1 cellular context compared by ENCODE assay signal in the genomic region with DNA sequence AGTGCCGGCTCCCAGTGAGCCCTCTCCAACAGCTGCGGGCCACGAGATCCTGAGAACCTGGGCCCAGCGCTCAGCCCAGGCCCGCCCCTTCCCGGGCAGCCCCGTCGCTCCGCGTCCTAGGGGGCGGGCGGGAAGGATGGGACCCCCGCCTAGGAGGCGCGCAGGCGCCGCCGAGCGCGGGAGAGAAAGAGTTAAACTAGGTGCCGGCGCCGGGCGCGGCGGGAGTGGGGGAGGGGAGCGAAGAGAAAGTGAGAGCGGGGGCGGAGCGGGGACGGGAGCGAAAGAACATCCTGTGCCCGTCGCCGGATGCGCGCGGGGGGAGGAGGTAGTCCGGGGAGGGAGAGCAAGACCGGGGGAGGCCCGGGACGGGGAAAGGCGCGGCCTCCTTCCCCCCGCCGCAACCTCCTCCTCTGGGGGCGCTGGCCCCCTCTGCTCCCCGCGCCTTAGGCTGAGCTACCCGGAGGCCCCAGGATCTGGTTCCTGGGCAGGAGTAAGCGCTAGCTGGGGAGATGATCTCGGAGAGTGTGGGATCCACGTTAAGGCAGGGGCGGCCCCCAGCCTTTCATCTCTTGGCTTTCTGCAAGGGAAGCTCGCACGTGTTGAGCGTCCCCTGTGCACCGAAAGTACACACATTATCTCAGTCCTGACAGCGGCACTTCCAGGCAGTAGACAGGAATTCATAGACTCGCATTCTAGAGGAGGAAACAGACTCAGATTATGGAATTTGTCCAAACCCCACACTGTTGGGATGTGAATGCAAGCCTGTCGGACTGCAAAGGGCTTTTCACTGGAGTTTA.
A peak's percentile ranks its signal among the peaks of the same experiment; 100 is the strongest.
TF ChIP-seq lines count a peak whose summit lies in the region.

No MANE protein-coding gene starts in this region.

TF ChIP-seq in K562, 482 proteins besides CTCF, POLR2A, EP300 and RAD21 (continued from another document and continues in another):
- TF ChIP-seq, protein P1, sequence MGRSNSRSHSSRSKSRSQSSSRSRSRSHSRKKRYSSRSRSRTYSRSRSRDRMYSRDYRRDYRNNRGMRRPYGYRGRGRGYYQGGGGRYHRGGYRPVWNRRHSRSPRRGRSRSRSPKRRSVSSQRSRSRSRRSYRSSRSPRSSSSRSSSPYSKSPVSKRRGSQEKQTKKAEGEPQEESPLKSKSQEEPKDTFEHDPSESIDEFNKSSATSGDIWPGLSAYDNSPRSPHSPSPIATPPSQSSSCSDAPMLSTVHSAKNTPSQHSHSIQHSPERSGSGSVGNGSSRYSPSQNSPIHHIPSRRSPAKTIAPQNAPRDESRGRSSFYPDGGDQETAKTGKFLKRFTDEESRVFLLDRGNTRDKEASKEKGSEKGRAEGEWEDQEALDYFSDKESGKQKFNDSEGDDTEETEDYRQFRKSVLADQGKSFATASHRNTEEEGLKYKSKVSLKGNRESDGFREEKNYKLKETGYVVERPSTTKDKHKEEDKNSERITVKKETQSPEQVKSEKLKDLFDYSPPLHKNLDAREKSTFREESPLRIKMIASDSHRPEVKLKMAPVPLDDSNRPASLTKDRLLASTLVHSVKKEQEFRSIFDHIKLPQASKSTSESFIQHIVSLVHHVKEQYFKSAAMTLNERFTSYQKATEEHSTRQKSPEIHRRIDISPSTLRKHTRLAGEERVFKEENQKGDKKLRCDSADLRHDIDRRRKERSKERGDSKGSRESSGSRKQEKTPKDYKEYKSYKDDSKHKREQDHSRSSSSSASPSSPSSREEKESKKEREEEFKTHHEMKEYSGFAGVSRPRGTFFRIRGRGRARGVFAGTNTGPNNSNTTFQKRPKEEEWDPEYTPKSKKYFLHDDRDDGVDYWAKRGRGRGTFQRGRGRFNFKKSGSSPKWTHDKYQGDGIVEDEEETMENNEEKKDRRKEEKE (IDR thresholded peaks at IDR 0.05; ENCODE audit: borderline replicate concordance in 1 of 2, control insufficient read depth in 1 of 2, low read depth in 2 of 2, low read length in 1 of 2) = 0 out of 4 replicates have a peak, but pooled peaks of 1 of the 2 experiments have one; percentile 50
- no peak for TF ChIP-seq ZNF282 (CRISPR knock-in tag; IDR thresholded peaks at IDR 0.05)
- TF ChIP-seq, protein P2, sequence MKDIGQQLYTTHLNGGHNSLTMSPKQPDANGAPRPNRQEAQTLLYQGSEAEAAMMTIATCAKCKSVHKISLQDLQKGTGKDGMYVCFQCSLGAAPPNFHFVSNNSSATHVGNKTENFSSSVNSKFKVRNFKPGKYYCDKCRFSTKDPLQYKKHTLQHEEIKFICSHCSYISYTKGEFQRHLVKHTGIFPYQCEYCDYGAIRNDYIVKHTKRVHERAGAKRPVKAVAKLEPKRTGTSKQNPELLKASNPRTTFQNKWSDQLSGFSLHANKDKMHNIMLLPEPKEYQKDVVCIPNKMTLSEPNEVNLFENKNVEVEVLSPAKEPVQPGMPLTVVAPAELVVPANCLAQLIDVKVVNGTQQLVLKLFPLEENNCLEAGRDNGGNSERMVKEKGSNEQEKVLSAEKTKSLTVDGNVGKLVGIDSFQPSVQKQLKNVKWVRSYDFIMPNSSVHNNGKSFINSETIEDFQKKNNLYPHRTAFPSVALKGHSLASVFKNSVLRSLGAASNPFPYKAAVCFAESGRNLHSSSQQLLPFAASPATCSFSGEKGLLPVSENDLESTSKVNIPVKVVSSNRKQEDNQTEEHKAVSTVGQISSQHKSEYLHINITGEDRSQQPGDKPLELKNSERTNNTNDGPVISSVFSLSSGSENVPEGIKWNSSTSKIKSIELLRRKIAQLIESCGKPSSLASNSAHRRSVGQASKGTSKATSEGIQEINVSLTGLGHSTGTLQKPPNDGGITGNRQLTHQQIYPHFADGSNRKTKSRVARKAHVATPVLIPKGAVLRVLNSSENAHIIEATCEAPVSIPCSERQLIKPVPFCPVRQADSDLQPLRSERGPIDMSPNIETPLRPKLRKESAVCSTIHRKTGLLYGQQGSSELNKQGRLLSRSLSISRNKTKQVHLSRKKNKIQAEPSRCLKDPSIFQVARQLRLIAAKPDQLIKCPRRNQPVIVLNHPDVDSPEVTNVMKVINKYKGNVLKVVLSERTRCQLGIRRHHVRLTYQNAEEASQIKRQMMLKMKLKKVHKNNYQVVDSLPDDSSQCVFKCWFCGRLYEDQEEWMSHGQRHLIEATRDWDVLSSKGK (CRISPR knock-in tag; IDR thresholded peaks at IDR 0.05) = no peak
- peak; percentile 69 to 79 for TF ChIP-seq TRIM24 (IDR thresholded peaks at IDR 0.05)
- TF ChIP-seq, protein P3, sequence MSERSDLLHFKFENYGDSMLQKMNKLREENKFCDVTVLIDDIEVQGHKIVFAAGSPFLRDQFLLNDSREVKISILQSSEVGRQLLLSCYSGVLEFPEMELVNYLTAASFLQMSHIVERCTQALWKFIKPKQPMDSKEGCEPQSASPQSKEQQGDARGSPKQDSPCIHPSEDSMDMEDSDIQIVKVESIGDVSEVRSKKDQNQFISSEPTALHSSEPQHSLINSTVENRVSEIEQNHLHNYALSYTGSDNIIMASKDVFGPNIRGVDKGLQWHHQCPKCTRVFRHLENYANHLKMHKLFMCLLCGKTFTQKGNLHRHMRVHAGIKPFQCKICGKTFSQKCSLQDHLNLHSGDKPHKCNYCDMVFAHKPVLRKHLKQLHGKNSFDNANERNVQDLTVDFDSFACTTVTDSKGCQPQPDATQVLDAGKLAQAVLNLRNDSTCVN (CRISPR knock-in tag; IDR thresholded peaks at IDR 0.05) = no peak
- TF ChIP-seq RBM14 (IDR thresholded peaks at IDR 0.05; ENCODE audit: borderline replicate concordance, insufficient read depth, low read depth, low read length) = 0 out of 2 replicates have a peak, but pooled peaks have one; percentile 81
- peak; percentile 90 to 96 for TF ChIP-seq MAZ (CRISPR knock-in tag; conservative IDR thresholded peaks at IDR 0.05 in 1 of 2, IDR thresholded peaks at IDR 0.05 in 1 of 2)
- TF ChIP-seq, protein P4, sequence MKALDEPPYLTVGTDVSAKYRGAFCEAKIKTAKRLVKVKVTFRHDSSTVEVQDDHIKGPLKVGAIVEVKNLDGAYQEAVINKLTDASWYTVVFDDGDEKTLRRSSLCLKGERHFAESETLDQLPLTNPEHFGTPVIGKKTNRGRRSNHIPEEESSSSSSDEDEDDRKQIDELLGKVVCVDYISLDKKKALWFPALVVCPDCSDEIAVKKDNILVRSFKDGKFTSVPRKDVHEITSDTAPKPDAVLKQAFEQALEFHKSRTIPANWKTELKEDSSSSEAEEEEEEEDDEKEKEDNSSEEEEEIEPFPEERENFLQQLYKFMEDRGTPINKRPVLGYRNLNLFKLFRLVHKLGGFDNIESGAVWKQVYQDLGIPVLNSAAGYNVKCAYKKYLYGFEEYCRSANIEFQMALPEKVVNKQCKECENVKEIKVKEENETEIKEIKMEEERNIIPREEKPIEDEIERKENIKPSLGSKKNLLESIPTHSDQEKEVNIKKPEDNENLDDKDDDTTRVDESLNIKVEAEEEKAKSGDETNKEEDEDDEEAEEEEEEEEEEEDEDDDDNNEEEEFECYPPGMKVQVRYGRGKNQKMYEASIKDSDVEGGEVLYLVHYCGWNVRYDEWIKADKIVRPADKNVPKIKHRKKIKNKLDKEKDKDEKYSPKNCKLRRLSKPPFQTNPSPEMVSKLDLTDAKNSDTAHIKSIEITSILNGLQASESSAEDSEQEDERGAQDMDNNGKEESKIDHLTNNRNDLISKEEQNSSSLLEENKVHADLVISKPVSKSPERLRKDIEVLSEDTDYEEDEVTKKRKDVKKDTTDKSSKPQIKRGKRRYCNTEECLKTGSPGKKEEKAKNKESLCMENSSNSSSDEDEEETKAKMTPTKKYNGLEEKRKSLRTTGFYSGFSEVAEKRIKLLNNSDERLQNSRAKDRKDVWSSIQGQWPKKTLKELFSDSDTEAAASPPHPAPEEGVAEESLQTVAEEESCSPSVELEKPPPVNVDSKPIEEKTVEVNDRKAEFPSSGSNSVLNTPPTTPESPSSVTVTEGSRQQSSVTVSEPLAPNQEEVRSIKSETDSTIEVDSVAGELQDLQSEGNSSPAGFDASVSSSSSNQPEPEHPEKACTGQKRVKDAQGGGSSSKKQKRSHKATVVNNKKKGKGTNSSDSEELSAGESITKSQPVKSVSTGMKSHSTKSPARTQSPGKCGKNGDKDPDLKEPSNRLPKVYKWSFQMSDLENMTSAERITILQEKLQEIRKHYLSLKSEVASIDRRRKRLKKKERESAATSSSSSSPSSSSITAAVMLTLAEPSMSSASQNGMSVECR (CRISPR knock-in tag; IDR thresholded peaks at IDR 0.05) = peak; percentile 84
- TF ChIP-seq ZNF699 (CRISPR knock-in tag; IDR thresholded peaks at IDR 0.05; ENCODE audit: insufficient replicate concordance) = no peak
- no peak for TF ChIP-seq ESRRB (CRISPR knock-in tag; IDR thresholded peaks at IDR 0.05; ENCODE audit: borderline replicate concordance)
- TF ChIP-seq POLR2H (tag; IDR thresholded peaks at IDR 0.05; ENCODE audit: low read depth) = no peak
- TF ChIP-seq ZNF24 (IDR thresholded peaks at IDR 0.05) = no peak
- TF ChIP-seq, protein P5, sequence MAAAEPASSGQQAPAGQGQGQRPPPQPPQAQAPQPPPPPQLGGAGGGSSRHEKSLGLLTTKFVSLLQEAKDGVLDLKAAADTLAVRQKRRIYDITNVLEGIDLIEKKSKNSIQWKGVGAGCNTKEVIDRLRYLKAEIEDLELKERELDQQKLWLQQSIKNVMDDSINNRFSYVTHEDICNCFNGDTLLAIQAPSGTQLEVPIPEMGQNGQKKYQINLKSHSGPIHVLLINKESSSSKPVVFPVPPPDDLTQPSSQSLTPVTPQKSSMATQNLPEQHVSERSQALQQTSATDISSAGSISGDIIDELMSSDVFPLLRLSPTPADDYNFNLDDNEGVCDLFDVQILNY (CRISPR knock-in tag; IDR thresholded peaks at IDR 0.05) = no peak
- no peak for TF ChIP-seq ZNF121 (CRISPR knock-in tag; conservative IDR thresholded peaks at IDR 0.05)
- no peak for TF ChIP-seq CSDE1 (IDR thresholded peaks at IDR 0.05)
- TF ChIP-seq ZNF140 (CRISPR knock-in tag; IDR thresholded peaks at IDR 0.05) = no peak
- TF ChIP-seq U2AF1 (optimal IDR thresholded peaks at IDR 0.05; ENCODE audit: low read depth, low read length) = peak; percentile 25
- TF ChIP-seq, protein P6, sequence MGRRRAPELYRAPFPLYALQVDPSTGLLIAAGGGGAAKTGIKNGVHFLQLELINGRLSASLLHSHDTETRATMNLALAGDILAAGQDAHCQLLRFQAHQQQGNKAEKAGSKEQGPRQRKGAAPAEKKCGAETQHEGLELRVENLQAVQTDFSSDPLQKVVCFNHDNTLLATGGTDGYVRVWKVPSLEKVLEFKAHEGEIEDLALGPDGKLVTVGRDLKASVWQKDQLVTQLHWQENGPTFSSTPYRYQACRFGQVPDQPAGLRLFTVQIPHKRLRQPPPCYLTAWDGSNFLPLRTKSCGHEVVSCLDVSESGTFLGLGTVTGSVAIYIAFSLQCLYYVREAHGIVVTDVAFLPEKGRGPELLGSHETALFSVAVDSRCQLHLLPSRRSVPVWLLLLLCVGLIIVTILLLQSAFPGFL (CRISPR knock-in tag; IDR thresholded peaks at IDR 0.05) = peak; percentile 89; the same call in 1 of the 2 replicates
- no peak for TF ChIP-seq CHCHD3 (CRISPR knock-in tag; IDR thresholded peaks at IDR 0.05)
- no peak for TF ChIP-seq FOXJ2 (tag; IDR thresholded peaks at IDR 0.05)
- TF ChIP-seq ZNF3 (CRISPR knock-in tag; IDR thresholded peaks at IDR 0.05) = no peak
- TF ChIP-seq, protein P7, sequence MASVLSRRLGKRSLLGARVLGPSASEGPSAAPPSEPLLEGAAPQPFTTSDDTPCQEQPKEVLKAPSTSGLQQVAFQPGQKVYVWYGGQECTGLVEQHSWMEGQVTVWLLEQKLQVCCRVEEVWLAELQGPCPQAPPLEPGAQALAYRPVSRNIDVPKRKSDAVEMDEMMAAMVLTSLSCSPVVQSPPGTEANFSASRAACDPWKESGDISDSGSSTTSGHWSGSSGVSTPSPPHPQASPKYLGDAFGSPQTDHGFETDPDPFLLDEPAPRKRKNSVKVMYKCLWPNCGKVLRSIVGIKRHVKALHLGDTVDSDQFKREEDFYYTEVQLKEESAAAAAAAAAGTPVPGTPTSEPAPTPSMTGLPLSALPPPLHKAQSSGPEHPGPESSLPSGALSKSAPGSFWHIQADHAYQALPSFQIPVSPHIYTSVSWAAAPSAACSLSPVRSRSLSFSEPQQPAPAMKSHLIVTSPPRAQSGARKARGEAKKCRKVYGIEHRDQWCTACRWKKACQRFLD (CRISPR knock-in tag; IDR thresholded peaks at IDR 0.05) = peak; percentile 92
- TF ChIP-seq NFIX (CRISPR knock-in tag; IDR thresholded peaks at IDR 0.05; ENCODE audit: low read depth) = no peak
- no peak for TF ChIP-seq ZNF274 (IDR thresholded peaks at IDR 0.05; ENCODE audit: borderline replicate concordance, low read depth, low read length)
- TF ChIP-seq NR2F6 (CRISPR knock-in tag; IDR thresholded peaks at IDR 0.05) = no peak
- peak; percentile 97; the same call in 1 of the 2 replicates for TF ChIP-seq RNF2 (IDR thresholded peaks at IDR 0.05)
- TF ChIP-seq ZBTB1 (CRISPR knock-in tag; IDR thresholded peaks at IDR 0.05; ENCODE audit: borderline replicate concordance, low read depth) = peak; percentile 81
- no peak; the same call in 1 of the 2 replicates for TF ChIP-seq SMARCA4 (IDR thresholded peaks at IDR 0.05)
